ENCODE assay signal across 10 cellular contexts in the genomic region with DNA sequence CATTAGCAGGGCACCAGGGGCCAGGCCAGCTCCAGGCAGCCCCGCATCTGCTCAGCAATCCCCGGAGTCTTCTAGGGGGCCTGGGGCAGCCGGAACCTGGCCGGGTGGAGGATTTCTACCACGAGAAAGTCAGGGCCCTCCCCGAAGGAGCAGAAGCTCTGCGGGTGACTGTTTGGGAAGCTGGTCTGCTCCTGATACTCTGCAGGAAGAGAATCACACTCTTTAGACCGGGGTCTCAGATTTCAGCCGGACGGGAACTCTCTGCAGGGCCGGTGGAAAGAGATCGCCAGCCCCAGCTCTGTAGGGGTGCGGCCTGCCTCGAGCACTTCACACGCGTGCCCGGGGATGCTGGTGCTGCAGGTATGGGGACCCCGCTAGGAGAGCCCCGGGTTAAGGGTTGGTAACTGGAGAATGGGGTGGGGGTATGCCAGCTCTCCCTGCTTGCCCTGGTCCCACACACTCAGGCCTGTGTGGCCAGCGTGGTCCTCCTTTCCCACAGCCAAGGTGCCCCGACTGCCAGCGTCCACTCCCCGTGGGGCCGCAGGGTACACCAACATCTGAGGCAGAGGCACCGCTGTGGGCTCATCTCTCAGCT. TPM values are rescaled to one million over a fixed set of nuclear protein-coding genes. Genes with fewer than 3 reads are reported as not detected.
DNase-seq lines count a peak whose midpoint lies in the region; ATAC-seq and TF ChIP-seq lines count a peak whose summit lies in the region.
"Had no signal": no experiment of that assay in that cellular context is flagged by ENCODE, and none has a peak within 500 bp of the region (broad histone marks: within the 10 kb centered on the region; RNA-seq: fewer than 3 reads in every experiment).

No MANE protein-coding gene starts in this region.

- H3K4me3 ChIP-seq in skeletal muscle tissue (ENCODE audit: low read length in 3 of 3), result peak overlapping the region in 2 of 3 donors; percentile 16 to 22

- no peak for ATAC-seq in activated CD8-positive, alpha-beta T cell treated with anti-CD3 and anti-CD28 coated beads for 36 hours
- ATAC-seq in HG03342 (IDR thresholded peaks at IDR 0.05; ENCODE audit: unreplicated experiment), result no peak

- peak overlapping the region; percentile 40 to 76 (median 63) for H3K9ac ChIP-seq in skeletal muscle tissue (ENCODE audit: low read depth in 1 of 3, low read length in 3 of 3)

- H3K27me3 Mint-ChIP-seq in T-helper 1 cell treated with Interleukin-12 subunit alpha and Interleukin-12 subunit beta and Interleukin-4 antibody, amounts not matched to agents 30 μg/mL and 1 μg/mL, for 36 hours (ENCODE audit: low read depth), result no peaks in the 10 kb centered on the region
- no peaks in the 10 kb centered on the region for H3K27me3 Mint-ChIP-seq in activated CD8-positive, alpha-beta T cell treated with anti-CD3 and anti-CD28 coated beads for 36 hours

- no peak for DNase-seq in T-helper 1 cell
- DNase-seq in activated CD8-positive, alpha-beta T cell treated with anti-CD3 and anti-CD28 coated beads for 36 hours, result no peak
- DNase-seq in iris pigment epithelial cell (ENCODE audit: low read depth), result peak; percentile 44
- DNase-seq in medulla oblongata (ENCODE audit: extremely low spot score), result no peak
- DNase-seq in hippocampal formation (lab: John Stamatoyannopoulos, UW), result no peak
- DNase-seq: NCI-H1417 treated with DMSO at 0.1 percent for 48 hours had no signal

- H3K27ac ChIP-seq in skeletal muscle tissue (ENCODE audit: low read depth, low read length), result peak overlapping the region; percentile 62

- H3K27ac Mint-ChIP-seq in T-helper 1 cell treated with Interleukin-12 subunit alpha and Interleukin-12 subunit beta and Interleukin-4 antibody, amounts not matched to agents 30 μg/mL and 1 μg/mL, for 36 hours, result no peak overlapping the region
- H3K27ac Mint-ChIP-seq in activated CD8-positive, alpha-beta T cell treated with anti-CD3 and anti-CD28 coated beads for 36 hours, result peak overlapping the region; percentile 82

- no peak for TF ChIP-seq CTCF in activated CD8-positive, alpha-beta T cell treated with anti-CD3 and anti-CD28 coated beads for 36 hours (IDR thresholded peaks at IDR 0.05)

- intact Hi-C loops in activated CD8-positive, alpha-beta T cell treated with anti-CD3 and anti-CD28 coated beads for 36 hours (cut with micrococcal nuclease), result no loop called here

- peaks cover 44% of the 10 kb centered on the region for H3K4me1 Mint-ChIP-seq in T-helper 1 cell treated with Interleukin-12 subunit alpha and Interleukin-12 subunit beta and Interleukin-4 antibody, amounts not matched to agents 30 μg/mL and 1 μg/mL, for 36 hours (ENCODE audit: low read depth)
- H3K4me1 Mint-ChIP-seq in activated CD8-positive, alpha-beta T cell treated with anti-CD3 and anti-CD28 coated beads for 36 hours (ENCODE audit: low read depth), result peaks cover 76% of the 10 kb centered on the region

- no peaks in the 10 kb centered on the region for H3K9me3 ChIP-seq in skeletal muscle tissue (ENCODE audit: control insufficient read depth in 3 of 3, low read length in 3 of 3)

- POLR2A ChIA-PET in activated CD8-positive, alpha-beta T cell treated with anti-CD3 and anti-CD28 coated beads for 36 hours (lab: Charles Lee), result interaction anchor here (1.2 to 8.9 kb wide), 5 partner anchors 14 to 123 kb away, joined by 3 to 99 read pairs (median 8); a partner anchor contains a TSS

- no peaks in the 10 kb centered on the region for H3K9me3 Mint-ChIP-seq in T-helper 1 cell treated with Interleukin-12 subunit alpha and Interleukin-12 subunit beta and Interleukin-4 antibody, amounts not matched to agents 30 μg/mL and 1 μg/mL, for 36 hours
- no peaks in the 10 kb centered on the region for H3K9me3 Mint-ChIP-seq in activated CD8-positive, alpha-beta T cell treated with anti-CD3 and anti-CD28 coated beads for 36 hours
- H3K9me3 Mint-ChIP-seq: activated naive CD4-positive, alpha-beta T cell treated with anti-CD3 and anti-CD28 coated beads, Interleukin-2, amount 50 U/mL, for 72 hours had no signal

- CTCF ChIA-PET in activated CD8-positive, alpha-beta T cell treated with anti-CD3 and anti-CD28 coated beads for 36 hours (lab: Charles Lee), result interaction anchor here (0.8 to 4.1 kb wide), 4 partner anchors 10 to 114 kb away, joined by 3 to 20 read pairs (median 6); no protein-coding TSS in a partner anchor

- peak overlapping the region; percentile 17 for H3K4me3 Mint-ChIP-seq in T-helper 1 cell treated with Interleukin-12 subunit alpha and Interleukin-12 subunit beta and Interleukin-4 antibody, amounts not matched to agents 30 μg/mL and 1 μg/mL, for 36 hours
- H3K4me3 Mint-ChIP-seq in activated CD8-positive, alpha-beta T cell treated with anti-CD3 and anti-CD28 coated beads for 36 hours, result no peak overlapping the region

- H3K36me3 Mint-ChIP-seq in T-helper 1 cell treated with Interleukin-12 subunit alpha and Interleukin-12 subunit beta and Interleukin-4 antibody, amounts not matched to agents 30 μg/mL and 1 μg/mL, for 36 hours (ENCODE audit: low read depth), result peaks cover 42% of the 10 kb centered on the region
- H3K36me3 Mint-ChIP-seq in activated CD8-positive, alpha-beta T cell treated with anti-CD3 and anti-CD28 coated beads for 36 hours (ENCODE audit: low read depth), result peaks cover 26% of the 10 kb centered on the region
- H3K36me3 Mint-ChIP-seq: activated naive CD4-positive, alpha-beta T cell treated with anti-CD3 and anti-CD28 coated beads, Interleukin-2, amount 50 U/mL, for 72 hours had no signal

- H3K27me3 ChIP-seq in skeletal muscle tissue (ENCODE audit: control insufficient read depth in 3 of 3, insufficient read depth in 3 of 3, low read length in 3 of 3), result no peaks in the 10 kb centered on the region

- peaks cover 55 to 83% (median 61%) of the 10 kb centered on the region in 3 donors for H3K4me1 ChIP-seq in skeletal muscle tissue (ENCODE audit: control insufficient read depth in 3 of 3, insufficient read depth in 3 of 3, low read length in 3 of 3)

- H3K36me3 ChIP-seq in skeletal muscle tissue (ENCODE audit: control insufficient read depth in 3 of 3, insufficient read depth in 3 of 3, low read length in 3 of 3), result peaks cover 0 to 5% (median 0%) of the 10 kb centered on the region in 3 donors

RNA-seq across cellular contexts. Expression of a gene that starts 20.1 kb away (rescaled TPM):
- 10 to 100 TPM; 28.9 to 32.3 TPM for total RNA-seq in activated CD8-positive, alpha-beta T cell treated with anti-CD3 and anti-CD28 coated beads for 36 hours
- 14.1 TPM for total RNA-seq in skeletal muscle tissue
